20 cellular contexts compared by ENCODE assay signal in the genomic region with DNA sequence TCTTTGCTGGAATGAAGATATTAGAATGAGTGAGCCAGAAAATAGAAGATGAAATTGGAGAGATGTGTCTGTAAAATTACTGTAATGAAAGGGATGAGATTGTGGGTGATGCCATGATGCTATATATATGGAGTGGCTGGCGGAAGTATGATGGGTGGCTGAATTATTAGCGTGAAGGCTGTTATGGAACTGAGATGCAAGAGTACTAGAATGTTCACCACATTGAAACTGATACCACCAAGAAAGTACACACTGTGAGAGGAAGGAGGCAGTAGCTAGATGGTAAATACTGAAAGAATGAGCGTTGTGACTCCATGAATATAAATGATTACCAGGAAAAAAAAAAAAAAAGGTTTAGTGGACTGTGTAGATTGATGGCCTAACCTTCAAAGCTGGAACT.
"Had no signal": no experiment of that assay in that cellular context is flagged by ENCODE, and none has a peak within 500 bp of the region (broad histone marks: within the 10 kb centered on the region; RNA-seq: fewer than 3 reads in every experiment).

No MANE protein-coding gene starts in this region.

- H3K27ac ChIP-seq: brain microvascular endothelial cell, epithelial cell of prostate, gastrocnemius medialis, heart right ventricle, tibial artery, uterus had no signal

- H3K4me1 ChIP-seq: gastrocnemius medialis, heart right ventricle, tibial artery, uterus had no signal

- H3K9me3 ChIP-seq: gastrocnemius medialis, heart right ventricle, mucosa of descending colon, tibial artery, uterus had no signal

- H3K4me3 ChIP-seq: gastrocnemius medialis, heart right ventricle, mucosa of descending colon, tibial artery, uterus had no signal

- H3K27me3 ChIP-seq: brain microvascular endothelial cell, gastrocnemius medialis, heart right ventricle, tibial artery, uterus had no signal

- ATAC-seq: activated CD4-positive, CD25-positive, alpha-beta regulatory T cell treated with anti-CD3 and anti-CD28 coated beads, Interleukin-2, amount 50 U/mL, for 24 hours; effector memory CD8-positive, alpha-beta T cell; gastrocnemius medialis; heart right ventricle; left lobe of liver; mucosa of descending colon; naive thymus-derived CD8-positive, alpha-beta T cell; right cardiac atrium; stimulated activated effector memory CD8-positive, alpha-beta T cell treated with anti-CD3 and anti-CD28 coated beads, Interleukin-12 subunit alpha, Interleukin-12 subunit beta, amount 100 ng/mL, for 72 hours had no signal

- H3K36me3 ChIP-seq: brain microvascular endothelial cell, gastrocnemius medialis, heart right ventricle, tibial artery, uterus had no signal

- DNase-seq: activated CD4-positive, alpha-beta T cell treated with anti-CD3 and anti-CD28 coated beads, Interleukin-2, amount 50 U/mL, for 4 hours; activated effector memory CD4-positive, alpha-beta T cell treated with Interleukin-2 at 50 U/mL for 16 hours; activated T-cell treated with anti-CD3 and anti-CD28 coated beads, Interleukin-2, amount 50 U/mL, for 24 hours; amniotic stem cell; brain microvascular endothelial cell; effector memory CD8-positive, alpha-beta T cell; gastrocnemius medialis; heart right ventricle; islet precursor cell; mammary epithelial cell; mucosa of descending colon; naive thymus-derived CD8-positive, alpha-beta T cell; nucleus accumbens; right cardiac atrium; tibial artery; uterus had no signal
